Comparison of ENCODE assay signal across 27 cellular contexts in the genomic region with DNA sequence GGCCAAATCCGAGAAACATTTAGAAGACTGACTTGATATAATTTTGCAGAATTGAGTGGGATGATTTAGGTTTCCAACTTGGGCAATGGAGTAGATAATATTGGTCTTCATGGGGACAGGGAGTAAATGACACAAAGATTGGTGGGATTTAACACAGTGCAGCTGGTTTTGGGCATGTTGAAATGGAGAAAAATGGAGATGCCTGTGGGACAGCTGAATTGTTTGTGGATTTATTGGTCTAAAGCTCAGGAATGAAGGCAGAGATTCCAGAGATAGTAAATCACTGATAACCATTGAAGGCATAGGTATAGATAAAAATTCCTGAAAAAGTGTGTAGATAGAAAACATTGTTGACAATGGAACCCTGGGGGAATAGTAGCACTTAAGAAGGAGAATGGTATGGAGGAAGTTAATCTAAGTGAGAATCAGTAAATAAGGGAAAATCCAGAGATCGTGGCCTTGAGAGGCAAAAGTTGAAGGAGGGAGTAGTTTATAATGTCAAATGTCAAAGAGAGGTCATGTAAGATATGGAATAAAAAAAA.
"Had no signal": no experiment of that assay in that cellular context is flagged by ENCODE, and none has a peak within 500 bp of the region (broad histone marks: within the 10 kb centered on the region; RNA-seq: fewer than 3 reads in every experiment).

No MANE protein-coding gene starts in this region.

- H3K36me3 Mint-ChIP-seq: activated naive CD4-positive, alpha-beta T cell treated with anti-CD3 and anti-CD28 coated beads, Interleukin-2, amount 50 U/mL, for 72 hours; WTC11 had no signal

- H3K4me2 ChIP-seq: hepatocyte had no signal

- H3K9me3 ChIP-seq: ascending aorta, left lung, sigmoid colon, spleen, tibial nerve, uterus had no signal

- H2AFZ ChIP-seq: hepatocyte had no signal

- H3K9me3 Mint-ChIP-seq: activated naive CD4-positive, alpha-beta T cell treated with anti-CD3 and anti-CD28 coated beads, Interleukin-2, amount 50 U/mL, for 72 hours; activated T-cell treated with anti-CD3 and anti-CD28 coated beads, Interleukin-2, amount 50 U/mL, for 24 hours; activated T-helper 17 cell treated with anti-CD3 and anti-CD28 coated beads, Interleukin-2, amount 50 U/mL, for 72 hours; central memory CD8-positive, alpha-beta T cell; immature natural killer cell; stimulated activated naive CD8-positive, alpha-beta T cell treated with anti-CD3 and anti-CD28 coated beads, Interleukin-15, Interleukin-2, amounts not matched to agents 100 ng/mL and 50 ng/mL, for 24 hours; WTC11 had no signal

- H3K27ac Mint-ChIP-seq: activated naive CD4-positive, alpha-beta T cell treated with anti-CD3 and anti-CD28 coated beads, Interleukin-2, amount 50 U/mL, for 72 hours; activated T-cell treated with anti-CD3 and anti-CD28 coated beads, Interleukin-2, amount 50 U/mL, for 24 hours; activated T-helper 17 cell treated with anti-CD3 and anti-CD28 coated beads, Interleukin-2, amount 50 U/mL, for 72 hours; stimulated activated naive CD8-positive, alpha-beta T cell treated with anti-CD3 and anti-CD28 coated beads, Interleukin-15, Interleukin-2, amounts not matched to agents 100 ng/mL and 50 ng/mL, for 24 hours; WTC11 had no signal

- H3K4me1 ChIP-seq: ascending aorta, left lung, spleen, tibial nerve, uterus had no signal

- H3K27me3 ChIP-seq: ascending aorta, hepatocyte, left lung, sigmoid colon, spleen, tibial nerve, uterus had no signal

- H3K27ac ChIP-seq: ascending aorta, hepatocyte, left lung, sigmoid colon, spleen, tibial nerve, uterus had no signal

- H3K4me3 ChIP-seq: ascending aorta, hepatocyte, left lung, lung, sigmoid colon, spleen, tibial nerve, uterus had no signal

- H3K79me2 ChIP-seq: hepatocyte had no signal

- DNase-seq: activated CD8-positive, alpha-beta memory T cell treated with anti-CD3 and anti-CD28 coated beads for 24 hours; activated CD8-positive, alpha-beta memory T cell treated with anti-CD3 and anti-CD28 coated beads, Interleukin-2, amount 50 U/mL, for 4 hours; activated T-cell treated with anti-CD3 and anti-CD28 coated beads, Interleukin-2, amount 50 U/mL, for 24 hours; effector memory CD4-positive, alpha-beta T cell; glutamatergic neuron; immature natural killer cell; kidney glomerular epithelial cell; left lung; occipital lobe; posterior cingulate gyrus; sigmoid colon; spleen; stimulated activated CD4-positive, alpha-beta T cell treated with anti-CD3 and anti-CD28 coated beads, Interleukin-4, amount 100 ng/mL, for 1 hour; substantia nigra; T-helper 1 cell; T-helper 9 cell; uterus had no signal

- H3K36me3 ChIP-seq: ascending aorta, left lung, sigmoid colon, spleen, tibial nerve, uterus had no signal

- H3K4me3 Mint-ChIP-seq: activated T-cell treated with anti-CD3 and anti-CD28 coated beads, Interleukin-2, amount 50 U/mL, for 24 hours; activated T-helper 17 cell treated with anti-CD3 and anti-CD28 coated beads, Interleukin-2, amount 50 U/mL, for 72 hours; central memory CD8-positive, alpha-beta T cell; immature natural killer cell; stimulated activated naive CD8-positive, alpha-beta T cell treated with anti-CD3 and anti-CD28 coated beads, Interleukin-15, Interleukin-2, amounts not matched to agents 100 ng/mL and 50 ng/mL, for 24 hours; WTC11 had no signal

- ATAC-seq: activated naive CD4-positive, alpha-beta T cell treated with anti-CD3 and anti-CD28 coated beads, Interleukin-2, amount 50 U/mL, for 72 hours; esophagus mucosa; left lung; WTC11 had no signal

- H3K27me3 Mint-ChIP-seq: activated T-cell treated with anti-CD3 and anti-CD28 coated beads, Interleukin-2, amount 50 U/mL, for 24 hours; activated T-helper 17 cell treated with anti-CD3 and anti-CD28 coated beads, Interleukin-2, amount 50 U/mL, for 72 hours; stimulated activated naive CD8-positive, alpha-beta T cell treated with anti-CD3 and anti-CD28 coated beads, Interleukin-15, Interleukin-2, amounts not matched to agents 100 ng/mL and 50 ng/mL, for 24 hours had no signal
